Comparison of ENCODE assay signal across 14 cellular contexts in genomic region chr3:172179680-172180399, GRCh38.
DNase-seq lines count a peak whose midpoint lies in the region; ATAC-seq, FAIRE-seq and TF ChIP-seq lines count a peak whose summit lies in the region.
"Had no signal": no experiment of that assay in that cellular context is flagged by ENCODE, and none has a peak within 500 bp of the region (broad histone marks: within the 10 kb centered on the region; RNA-seq: fewer than 3 reads in every experiment).

No MANE protein-coding gene starts in this region.

- H3K4me3 ChIP-seq in PC-9, result no peak overlapping the region
- no peak overlapping the region for H3K4me3 ChIP-seq in mucosa of descending colon
- H3K4me3 ChIP-seq: SK-N-MC had no signal

- no TSS peak for BruUV-seq in PC-9 (replicated peaks; lab: Mats Ljungman, UMichigan)

- peaks cover 64% of the 10 kb centered on the region for H3K4me1 ChIP-seq in PC-9 (replicated peaks; ENCODE audit: insufficient read depth)
- peaks cover 11% of the 10 kb centered on the region for H3K4me1 ChIP-seq in mucosa of descending colon (ENCODE audit: low read depth)

- no peak overlapping the region for H2AFZ ChIP-seq in PC-9

- no peaks in the 10 kb centered on the region for H3K9me3 Mint-ChIP-seq in activated naive CD4-positive, alpha-beta T cell treated with anti-CD3 and anti-CD28 coated beads, Interleukin-2, amount 10 ng/mL, durations not matched to agents 7 days and 5 days
- H3K9me3 Mint-ChIP-seq: activated CD4-positive, alpha-beta memory T cell treated with anti-CD3 and anti-CD28 coated beads, Interleukin-2, amount 10 ng/mL, durations not matched to agents 7 days and 5 days had no signal

- POLR2A ChIA-PET in PC-9 (lab: Charles Lee; ENCODE audit: unreplicated experiment), result no interaction called here

- peak; percentile 67 for FAIRE-seq in GM18507 (lab: Jason Lieb, UNC)

- H3K4me3 Mint-ChIP-seq in activated naive CD4-positive, alpha-beta T cell treated with anti-CD3 and anti-CD28 coated beads, Interleukin-2, amount 10 ng/mL, durations not matched to agents 7 days and 5 days, result no peak overlapping the region
- H3K4me3 Mint-ChIP-seq: activated CD4-positive, alpha-beta memory T cell treated with anti-CD3 and anti-CD28 coated beads, Interleukin-2, amount 10 ng/mL, durations not matched to agents 7 days and 5 days; activated naive CD8-positive, alpha-beta T cell had no signal

- H3K9me3 ChIP-seq in PC-9 (ENCODE audit: insufficient read depth, low read depth), result no peaks in the 10 kb centered on the region
- no peaks in the 10 kb centered on the region for H3K9me3 ChIP-seq in mucosa of descending colon

- H3K27me3 Mint-ChIP-seq in activated naive CD4-positive, alpha-beta T cell treated with anti-CD3 and anti-CD28 coated beads, Interleukin-2, amount 10 ng/mL, durations not matched to agents 7 days and 5 days, result no peaks in the 10 kb centered on the region
- H3K27me3 Mint-ChIP-seq: activated CD4-positive, alpha-beta memory T cell treated with anti-CD3 and anti-CD28 coated beads, Interleukin-2, amount 10 ng/mL, durations not matched to agents 7 days and 5 days; activated naive CD8-positive, alpha-beta T cell had no signal

- peaks cover 2% of the 10 kb centered on the region for H3K4me1 Mint-ChIP-seq in activated naive CD4-positive, alpha-beta T cell treated with anti-CD3 and anti-CD28 coated beads, Interleukin-2, amount 10 ng/mL, durations not matched to agents 7 days and 5 days

- intact Hi-C loops in PC-9 (cut with micrococcal nuclease; ENCODE audit: unreplicated experiment), result no loop called here
- intact Hi-C loops in mucosa of descending colon (cut with DNase I, micrococcal nuclease), result no loop called here

- H3K36me3 Mint-ChIP-seq in activated naive CD4-positive, alpha-beta T cell treated with anti-CD3 and anti-CD28 coated beads, Interleukin-2, amount 10 ng/mL, durations not matched to agents 7 days and 5 days, result no peaks in the 10 kb centered on the region

- H4K20me1 ChIP-seq in PC-9 (ENCODE audit: insufficient read depth), result peaks cover 61% of the 10 kb centered on the region

- H3K79me2 ChIP-seq in PC-9 (ENCODE audit: low read depth), result peaks cover 100% of the 10 kb centered on the region

- no peaks in the 10 kb centered on the region for H3K9me2 ChIP-seq in PC-9 (ENCODE audit: insufficient read depth)

- H3K36me3 ChIP-seq in PC-9 (ENCODE audit: low read depth) (peaks cover 39% of the 10 kb centered on the region), mucosa of descending colon (ENCODE audit: low read depth) (no peaks in the 10 kb centered on the region)

- no peak overlapping the region for H3K27ac Mint-ChIP-seq in activated naive CD4-positive, alpha-beta T cell treated with anti-CD3 and anti-CD28 coated beads, Interleukin-2, amount 10 ng/mL, durations not matched to agents 7 days and 5 days
- H3K27ac Mint-ChIP-seq: activated CD4-positive, alpha-beta memory T cell treated with anti-CD3 and anti-CD28 coated beads, Interleukin-2, amount 10 ng/mL, durations not matched to agents 7 days and 5 days; activated naive CD8-positive, alpha-beta T cell had no signal

- H3K27me3 ChIP-seq in PC-9 (ENCODE audit: insufficient read depth, low read depth), result no peaks in the 10 kb centered on the region

- peak; percentile 45 for ATAC-seq in HG02610 (IDR thresholded peaks at IDR 0.05; ENCODE audit: unreplicated experiment)
- peak; percentile 83 for ATAC-seq in mucosa of descending colon

- H3K4me2 ChIP-seq in PC-9, result peak overlapping the region; percentile 7

- CTCF ChIA-PET in PC-9 (lab: Charles Lee), result no interaction called here
- CTCF ChIA-PET in activated naive CD4-positive, alpha-beta T cell treated with anti-CD3 and anti-CD28 coated beads, Interleukin-2, amount 10 ng/mL, durations not matched to agents 7 days and 5 days (lab: Charles Lee), result no interaction called here

- TF ChIP-seq CTCF in PC-9 (conservative IDR thresholded peaks at IDR 0.05) (no peak), mucosa of descending colon (IDR thresholded peaks at IDR 0.05) (no peak)

- peak; percentile 28 for DNase-seq in GM18507 (ENCODE audit: extremely low spot score, insufficient read length, low read depth)
- DNase-seq in PC-9, result peak in 1 of 2 experiments; percentile 58
- DNase-seq in mucosa of descending colon, result peak in 2 of 3 donors; percentile 23 to 25
- no peak for DNase-seq in activated naive CD4-positive, alpha-beta T cell treated with anti-CD3 and anti-CD28 coated beads, Interleukin-2, amount 10 ng/mL, durations not matched to agents 7 days and 5 days
- no peak for DNase-seq in NCI-H1092 (lab: John Stamatoyannopoulos, UW)
- no peak for DNase-seq in HK-2 (ENCODE audit: unreplicated experiment)
- no peak for DNase-seq in NCI-H82 treated with DMSO at 0.1 percent for 48 hours (lab: John Stamatoyannopoulos, UW; ENCODE audit: unreplicated experiment)
- DNase-seq: activated CD4-positive, alpha-beta memory T cell treated with anti-CD3 and anti-CD28 coated beads, Interleukin-2, amount 10 ng/mL, durations not matched to agents 7 days and 5 days; COR-L47; H7; NCI-H2107 had no signal

- H3F3A ChIP-seq in PC-9 (ENCODE audit: insufficient read depth, low read depth), result peaks cover 86% of the 10 kb centered on the region

- peak overlapping the region; percentile 33 for H3K27ac ChIP-seq in PC-9
- H3K27ac ChIP-seq: SK-N-MC had no signal

Comparison
In these comparisons a context has a peak if more than half of its experiments do, and no peak if none do; other contexts are left out.
1. DNase-seq: peak in GM18507 (single experiment) and mucosa of descending colon (2 of 3); none in activated naive CD4-positive, alpha-beta T cell treated with anti-CD3 and anti-CD28 coated beads, Interleukin-2, amount 10 ng/mL, durations not matched to agents 7 days and 5 days (single experiment), NCI-H1092 (single experiment), HK-2 (single experiment) and NCI-H82 treated with DMSO at 0.1 percent for 48 hours (single experiment).